In genomic region chr16:54153240-54153934, GRCh38 we compare ENCODE assay signal across 27 cellular contexts.
"Had no signal": no experiment of that assay in that cellular context is flagged by ENCODE, and none has a peak within 500 bp of the region (broad histone marks: within the 10 kb centered on the region; RNA-seq: fewer than 3 reads in every experiment).

No MANE protein-coding gene starts in this region.

- H3K27ac ChIP-seq: neural progenitor cell, neutrophil, pancreas, psoas muscle, skin epidermis, suprapubic skin, testis, tibial artery, transverse colon, upper lobe of left lung, vagina had no signal

- H3K9me3 ChIP-seq: neutrophil, pancreas, psoas muscle, suprapubic skin, testis, tibial artery, transverse colon, upper lobe of left lung, vagina had no signal

- DNase-seq: naive thymus-derived CD4-positive, alpha-beta T cell; natural killer cell; nucleus accumbens; pancreas; psoas muscle; right cardiac atrium; stimulated activated CD4-positive, alpha-beta T cell treated with anti-CD3 and anti-CD28 coated beads, Interleukin-15, amount 100 ng/mL, for 24 hours; stimulated activated CD4-positive, alpha-beta T cell treated with anti-CD3 and anti-CD28 coated beads, Interleukin-4, amount 100 ng/mL, for 1 hour; stimulated activated CD4-positive, alpha-beta T cell treated with anti-CD3 and anti-CD28 coated beads, Interleukin-4, amount 100 ng/mL, for 4 hours; stimulated activated CD8-positive, alpha-beta memory T cell treated with anti-CD3 and anti-CD28 coated beads, Interleukin-4, amount 100 ng/mL, for 48 hours; stimulated activated naive CD4-positive, alpha-beta T cell; stimulated activated naive CD8-positive, alpha-beta T cell treated with anti-CD3 and anti-CD28 coated beads, Interleukin-15, amount 100 ng/mL, for 72 hours; stimulated activated naive CD8-positive, alpha-beta T cell treated with anti-CD3 and anti-CD28 coated beads, Interleukin-15, Interleukin-2, amounts not matched to agents 100 U/mL and 50 U/mL, for 24 hours; substantia nigra; testis; tibial artery; transverse colon; upper lobe of left lung had no signal

- H3K4me3 ChIP-seq: neural progenitor cell, pancreas, psoas muscle, skin epidermis, suprapubic skin, testis, tibial artery, transverse colon, upper lobe of left lung, vagina had no signal

- H3K36me3 Mint-ChIP-seq: naive thymus-derived CD4-positive, alpha-beta T cell; natural killer cell; neural progenitor cell; stimulated activated memory B cell treated with anti-CD40 and anti-IgM and Interleukin-4, amounts not matched to agents 10 μg/mL and 1 μg/mL and 100 μg/mL, for 72 hours had no signal

- H3K27ac Mint-ChIP-seq: naive thymus-derived CD4-positive, alpha-beta T cell; natural killer cell; nephron; neural progenitor cell; stimulated activated memory B cell treated with anti-CD40 and anti-IgM and Interleukin-4, amounts not matched to agents 10 μg/mL and 1 μg/mL and 100 μg/mL, for 72 hours; stimulated activated naive CD8-positive, alpha-beta T cell treated with anti-CD3 and anti-CD28 coated beads, Interleukin-15, amount 100 ng/mL, for 72 hours had no signal

- H3K4me2 ChIP-seq: neural progenitor cell had no signal

- FAIRE-seq: pancreas, urothelium cell line had no signal

- H3K4me1 Mint-ChIP-seq: naive thymus-derived CD4-positive, alpha-beta T cell; natural killer cell; nephron; stimulated activated memory B cell treated with anti-CD40 and anti-IgM and Interleukin-4, amounts not matched to agents 10 μg/mL and 1 μg/mL and 100 μg/mL, for 72 hours; stimulated activated naive CD8-positive, alpha-beta T cell treated with anti-CD3 and anti-CD28 coated beads, Interleukin-15, amount 100 ng/mL, for 72 hours had no signal

- H3K27me3 ChIP-seq: neural progenitor cell, neutrophil, pancreas, suprapubic skin, testis, upper lobe of left lung, vagina had no signal

- H3K4me3 Mint-ChIP-seq: naive thymus-derived CD4-positive, alpha-beta T cell; natural killer cell; nephron; neural progenitor cell; stimulated activated memory B cell treated with anti-CD40 and anti-IgM and Interleukin-4, amounts not matched to agents 10 μg/mL and 1 μg/mL and 100 μg/mL, for 72 hours; stimulated activated naive CD8-positive, alpha-beta T cell treated with anti-CD3 and anti-CD28 coated beads, Interleukin-15, amount 100 ng/mL, for 72 hours had no signal

- H3K36me3 ChIP-seq: neural progenitor cell, neutrophil, pancreas, suprapubic skin, tibial artery, transverse colon, upper lobe of left lung, vagina had no signal

- H3K27me3 Mint-ChIP-seq: stimulated activated memory B cell treated with anti-CD40 and anti-IgM and Interleukin-4, amounts not matched to agents 10 μg/mL and 1 μg/mL and 100 μg/mL, for 72 hours; stimulated activated naive CD8-positive, alpha-beta T cell treated with anti-CD3 and anti-CD28 coated beads, Interleukin-15, amount 100 ng/mL, for 72 hours had no signal

- H2AFZ ChIP-seq: neural progenitor cell had no signal

- ATAC-seq: naive thymus-derived CD4-positive, alpha-beta T cell; natural killer cell; pancreas; psoas muscle; right cardiac atrium; sciatic nerve; stimulated activated memory B cell treated with anti-CD40 and anti-IgM and Interleukin-4, amounts not matched to agents 10 μg/mL and 1 μg/mL and 100 μg/mL, for 72 hours; stimulated activated naive CD8-positive, alpha-beta T cell treated with anti-CD3 and anti-CD28 coated beads, Interleukin-15, amount 100 ng/mL, for 72 hours; stimulated activated naive CD8-positive, alpha-beta T cell treated with anti-CD3 and anti-CD28 coated beads, Interleukin-15, Interleukin-2, amounts not matched to agents 100 U/mL and 50 U/mL, for 24 hours had no signal

- H3K9ac ChIP-seq: neural progenitor cell had no signal

- H3K4me1 ChIP-seq: neural progenitor cell, pancreas, psoas muscle, suprapubic skin, testis, tibial artery, transverse colon, upper lobe of left lung, vagina had no signal
